ENCODE assay signal across 2 cellular contexts in the genomic region with DNA sequence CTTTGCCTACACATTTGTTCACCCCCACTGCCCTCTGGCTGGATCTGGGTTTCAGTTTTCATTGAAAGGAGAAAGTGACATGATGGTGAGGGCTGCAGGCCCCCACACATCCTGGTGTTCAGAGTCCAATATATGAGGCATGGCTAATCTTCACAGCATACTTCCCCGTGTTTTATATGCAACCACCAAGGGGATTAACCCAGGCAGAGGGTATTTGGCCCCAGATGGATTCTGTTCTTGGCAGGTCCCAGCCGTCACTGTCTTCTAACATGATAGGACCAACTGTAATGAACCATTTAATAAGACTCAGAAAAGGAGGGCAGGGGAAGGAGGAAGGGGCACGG.
TF ChIP-seq lines count a peak whose summit lies in the region.

No MANE protein-coding gene starts in this region.

TF ChIP-seq in A549, 52 proteins besides CTCF, POLR2A, EP300 and RAD21:
- TF ChIP-seq CHD4 (IDR thresholded peaks at IDR 0.05; ENCODE audit: borderline replicate concordance) (no peak), GATA3 (IDR thresholded peaks at IDR 0.05; ENCODE audit: borderline replicate concordance) (no peak), JUN (IDR thresholded peaks at IDR 0.05) (no peak), HOXA7 (CRISPR knock-in tag; IDR thresholded peaks at IDR 0.05) (no peak), CBX8 (IDR thresholded peaks at IDR 0.05) (no peak), KDM5A (IDR thresholded peaks at IDR 0.05) (no peak), ESRRA (IDR thresholded peaks at IDR 0.05; ENCODE audit: borderline replicate concordance, low read length) (no peak)
- TF ChIP-seq, protein P1, sequence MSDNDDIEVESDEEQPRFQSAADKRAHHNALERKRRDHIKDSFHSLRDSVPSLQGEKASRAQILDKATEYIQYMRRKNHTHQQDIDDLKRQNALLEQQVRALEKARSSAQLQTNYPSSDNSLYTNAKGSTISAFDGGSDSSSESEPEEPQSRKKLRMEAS (IDR thresholded peaks at IDR 0.05), result no peak

TF ChIP-seq in IMR-90, 13 proteins besides CTCF, POLR2A, EP300 and RAD21:
- TF ChIP-seq MAFK (IDR thresholded peaks at IDR 0.05; ENCODE audit: low read depth, low read length) (no peak), MXI1 (IDR thresholded peaks at IDR 0.05; ENCODE audit: borderline replicate concordance, low read depth, low read length) (no peak), CEBPB (IDR thresholded peaks at IDR 0.05; ENCODE audit: low read depth, low read length) (no peak), NFE2L2 (IDR thresholded peaks at IDR 0.05; ENCODE audit: low read depth, low read length) (no peak), MAZ (IDR thresholded peaks at IDR 0.05; ENCODE audit: borderline replicate concordance, low read depth, low read length) (no peak), CHD1 (IDR thresholded peaks at IDR 0.05; ENCODE audit: low read depth, low read length) (no peak), RCOR1 (IDR thresholded peaks at IDR 0.05; ENCODE audit: insufficient replicate concordance, low read length) (no peak), RFX5 (IDR thresholded peaks at IDR 0.05; ENCODE audit: low read depth, low read length) (no peak), SMC3 (IDR thresholded peaks at IDR 0.05; ENCODE audit: low read depth, low read length) (no peak)
- TF ChIP-seq, protein P2, sequence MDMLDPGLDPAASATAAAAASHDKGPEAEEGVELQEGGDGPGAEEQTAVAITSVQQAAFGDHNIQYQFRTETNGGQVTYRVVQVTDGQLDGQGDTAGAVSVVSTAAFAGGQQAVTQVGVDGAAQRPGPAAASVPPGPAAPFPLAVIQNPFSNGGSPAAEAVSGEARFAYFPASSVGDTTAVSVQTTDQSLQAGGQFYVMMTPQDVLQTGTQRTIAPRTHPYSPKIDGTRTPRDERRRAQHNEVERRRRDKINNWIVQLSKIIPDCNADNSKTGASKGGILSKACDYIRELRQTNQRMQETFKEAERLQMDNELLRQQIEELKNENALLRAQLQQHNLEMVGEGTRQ (IDR thresholded peaks at IDR 0.05; ENCODE audit: low read depth, low read length), result no peak
